Comparison of ENCODE assay signal across 8 cellular contexts in the genomic region with DNA sequence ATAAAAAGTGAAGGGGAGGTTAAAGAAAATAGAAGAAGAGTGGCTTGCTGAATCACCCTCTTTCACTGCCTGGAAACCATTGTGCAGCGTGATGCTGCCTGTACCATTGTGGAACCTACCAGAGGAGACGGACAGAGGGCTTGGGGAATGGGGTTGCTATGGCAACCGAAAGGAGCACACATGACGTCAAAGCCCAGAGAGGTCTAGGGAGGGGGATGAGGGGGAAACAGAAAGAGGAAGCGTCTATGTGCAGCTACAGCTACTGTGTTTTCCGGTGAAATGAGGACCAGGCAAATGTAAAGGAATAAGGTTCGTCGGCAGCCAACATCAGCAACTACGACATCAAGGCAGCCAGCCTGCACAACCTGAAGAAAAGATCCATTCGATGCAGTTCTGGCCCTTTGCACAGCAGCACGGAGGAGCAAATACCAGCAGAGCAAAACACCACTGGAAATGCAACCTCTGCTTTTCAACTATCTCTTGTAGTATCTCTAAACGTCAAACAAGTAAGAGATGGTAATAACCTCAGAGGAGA. TPM values are rescaled to one million over a fixed set of nuclear protein-coding genes. Genes with fewer than 3 reads are reported as not detected.
DNase-seq lines count a peak whose midpoint lies in the region; ATAC-seq and TF ChIP-seq lines count a peak whose summit lies in the region.

Gene MAPK10, minus strand, starts transcription at position 110 of the 535 bp plus-strand sequence.

- no peak within 1 kb of the TSS for H3K9ac ChIP-seq in mesendoderm (ENCODE audit: low read length)

- H2BK5ac ChIP-seq in mesendoderm (ENCODE audit: low read length) = no peak within 1 kb of the TSS

- peaks cover 24% of the 10 kb centered on the region for H3K4me1 Mint-ChIP-seq in endothelial cell (ENCODE audit: unreplicated experiment)

- H2BK120ac ChIP-seq in mesendoderm (ENCODE audit: low read depth, low read length) = no peak within 1 kb of the TSS

- no CpG with 5 or more reads among the region's 12 CpGs for WGBS in mesendoderm (ENCODE audit: extremely low coverage, insufficient coverage, low lambda C conversion rate)

- ATAC-seq in HG02885 (IDR thresholded peaks at IDR 0.05; ENCODE audit: poor library complexity, unreplicated experiment) = peak; percentile 99

- H2BK15ac ChIP-seq in mesendoderm (replicated peaks; ENCODE audit: low read depth) = no peak within 1 kb of the TSS

- no peak within 1 kb of the TSS for H3K4me2 ChIP-seq in mesendoderm (ENCODE audit: low read length)

- H3K27me3 Mint-ChIP-seq in endothelial cell (ENCODE audit: unreplicated experiment) = peaks cover 3% of the 10 kb centered on the region

- no peak within 1 kb of the TSS for H3K23ac ChIP-seq in mesendoderm (ENCODE audit: low read length)

- H3K4me3 Mint-ChIP-seq in endothelial cell (ENCODE audit: unreplicated experiment) = peak within 1 kb of the TSS; percentile 51

- no peak within 1 kb of the TSS for H4K5ac ChIP-seq in mesendoderm (ENCODE audit: low read length)

- H3K36me3 ChIP-seq in mesendoderm (ENCODE audit: control insufficient read depth, insufficient read depth, low read length) = no peaks in the 10 kb centered on the region

- peaks cover 3% of the 10 kb centered on the region for H3K4me1 ChIP-seq in mesendoderm (ENCODE audit: control insufficient read depth, low read depth, low read length)

- no peaks in the 10 kb centered on the region for H3K9me3 Mint-ChIP-seq in endothelial cell (ENCODE audit: unreplicated experiment)

- H3K56ac ChIP-seq in mesendoderm (ENCODE audit: low read length) = peak within 1 kb of the TSS; percentile 36

- no peak within 1 kb of the TSS for H4K8ac ChIP-seq in mesendoderm (ENCODE audit: low read depth, low read length)

- H3K4ac ChIP-seq in mesendoderm (ENCODE audit: low read depth, low read length) = no peak within 1 kb of the TSS

- TF ChIP-seq CTCF in endothelial cell (IDR thresholded peaks at IDR 0.05; ENCODE audit: unreplicated experiment) = no peak

- H3K27ac ChIP-seq in mesendoderm (ENCODE audit: low read depth, low read length) = no peak within 1 kb of the TSS

- DNase-seq in NCI-H526 (lab: John Stamatoyannopoulos, UW) = peak; percentile 20 to 46
- DNase-seq in NCI-H526 treated with DMSO at 0.1 percent for 48 hours (lab: John Stamatoyannopoulos, UW) = no peak
- peak; percentile 89 to 93 for DNase-seq in NCI-H2081 (lab: John Stamatoyannopoulos, UW)
- DNase-seq in activated CD4-positive, alpha-beta T cell treated with anti-CD3 and anti-CD28 coated beads, Interleukin-2, amount 50 U/mL, for 4 hours = peak; percentile 5 to 18
- peak; percentile 63 for DNase-seq in endothelial cell (ENCODE audit: low spot score)
- DNase-seq in mesendoderm = peak; percentile 97
- peak; percentile 11 to 13 for DNase-seq in stimulated activated CD8-positive, alpha-beta memory T cell treated with anti-CD3 and anti-CD28 coated beads, Interleukin-15, amount 100 ng/mL, for 4 hours (ENCODE audit: low read depth in 2 of 2)

- no peak within 1 kb of the TSS for H3K18ac ChIP-seq in mesendoderm (ENCODE audit: low read length)

- no peak within 1 kb of the TSS for H3K4me3 ChIP-seq in mesendoderm (ENCODE audit: low read length)

- peak within 1 kb of the TSS; percentile 97 for H3K27ac Mint-ChIP-seq in endothelial cell (ENCODE audit: unreplicated experiment)

- H3K36me3 Mint-ChIP-seq in endothelial cell (ENCODE audit: low read depth, unreplicated experiment) = no peaks in the 10 kb centered on the region

- no peaks in the 10 kb centered on the region for H3K27me3 ChIP-seq in mesendoderm (ENCODE audit: insufficient read depth, low read length, poor library complexity)

- H3K79me2 ChIP-seq in mesendoderm (ENCODE audit: control insufficient read depth, insufficient read depth, low read length) = no peaks in the 10 kb centered on the region

- no peaks in the 10 kb centered on the region for H3K79me1 ChIP-seq in mesendoderm (ENCODE audit: low read length)

- no peak within 1 kb of the TSS for H2AK5ac ChIP-seq in mesendoderm (ENCODE audit: low read length)

RNA-seq across cellular contexts. Expression of gene MAPK10, which starts in this region (rescaled TPM):
- total RNA-seq in endothelial cell (ENCODE audit: unreplicated experiment) = 2.0 TPM
- polyA plus RNA-seq in mesendoderm (2013, experiment 1 of 2) = 2.9 TPM
- polyA plus RNA-seq in mesendoderm (2013, experiment 2 of 2) = 3.5 TPM
